Comparison of ENCODE assay signal across 10 cellular contexts in genomic region chr12:102955926-102956737, GRCh38. TPM values are rescaled to one million over a fixed set of nuclear protein-coding genes. Genes with fewer than 3 reads are reported as not detected.
DNase-seq lines count a peak whose midpoint lies in the region; TF ChIP-seq lines count a peak whose summit lies in the region.
"Had no signal": no experiment of that assay in that cellular context is flagged by ENCODE, and none has a peak within 500 bp of the region (broad histone marks: within the 10 kb centered on the region; RNA-seq: fewer than 3 reads in every experiment).

No MANE protein-coding gene starts in this region.

- peaks cover 32% of the 10 kb centered on the region for H3K4me1 Mint-ChIP-seq in nephron progenitor cell

- H3K27me3 ChIP-seq in dorsolateral prefrontal cortex (peaks cover 0 to 88% (median 40%) of the 10 kb centered on the region in 45 donors), HAP-1 (ENCODE audit: low read depth) (peaks cover 24% of the 10 kb centered on the region)

- peak overlapping the region in 33 of 59 donors; percentile 2 to 93 (median 62) for H3K27ac ChIP-seq in dorsolateral prefrontal cortex

- in situ Hi-C loops in HAP-1 (cut with MboI; ENCODE audit: low sequenced_read_pairs): no loop called here

- DNase-seq in GM03348 (ENCODE audit: low spot score) (peak; percentile 33), NCI-H146 treated with DMSO at 0.1 percent for 48 hours (lab: John Stamatoyannopoulos, UW; ENCODE audit: unreplicated experiment) (peak; percentile 65), dorsolateral prefrontal cortex (peak in 3 of 10 donors; percentile 34 to 63 (median 53)), nephron progenitor cell (peak; percentile 57), glomerular visceral epithelial cell (ENCODE audit: extremely low spot score) (no peak), cerebellar cortex (ENCODE audit: low spot score) (no peak), KG1 (lab: John Stamatoyannopoulos, UW) (no peak), HAP-1 (ENCODE audit: low spot score in 2 of 2) (no peak)

- no peak overlapping the region for H3K27ac Mint-ChIP-seq in nephron progenitor cell

- H3K4me1 ChIP-seq in HAP-1: no peaks in the 10 kb centered on the region

- no peaks in the 10 kb centered on the region for H3K9me3 ChIP-seq in HAP-1

- peaks cover 3% of the 10 kb centered on the region for H3K9me3 Mint-ChIP-seq in nephron progenitor cell

- H3K4me3 Mint-ChIP-seq in nephron progenitor cell: peak overlapping the region; percentile 86

- intact Hi-C loops in dorsolateral prefrontal cortex (cut with DNase I): no loop called here

- peaks cover 100% of the 10 kb centered on the region for H3K27me3 Mint-ChIP-seq in nephron progenitor cell (ENCODE audit: low read depth, poor library complexity)

- H3K4me3 ChIP-seq in dorsolateral prefrontal cortex (peak overlapping the region in 49 of 59 donors; percentile 15 to 73 (median 59)), HAP-1 (no peak overlapping the region)

- no peak for TF ChIP-seq CTCF in dorsolateral prefrontal cortex (IDR thresholded peaks at IDR 0.05 in 54 of 56, conservative IDR thresholded peaks at IDR 0.05 in 2 of 56; ENCODE audit: low read depth in 1 of 56, partially characterized antibody in 56 of 56)
- TF ChIP-seq CTCF in nephron progenitor cell (IDR thresholded peaks at IDR 0.05): no peak

- H3K36me3 ChIP-seq in HAP-1 (replicated peaks): no peaks in the 10 kb centered on the region

- H3K36me3 Mint-ChIP-seq in nephron progenitor cell (ENCODE audit: low read depth): no peaks in the 10 kb centered on the region

RNA-seq across cellular contexts. Expression of gene ASCL1, which starts 1.3 kb away (rescaled TPM):
- 10 to 100 TPM in 82 of 120 experiments, 1 to 10 TPM in 38; 4.4 to 31.2 (median 11.2) TPM for total RNA-seq in dorsolateral prefrontal cortex
- total RNA-seq: dermis microvascular lymphatic vessel endothelial cell, HT-29 had no signal

RNA-seq across cellular contexts. Expression of gene PAH, which starts 39.1 kb away (rescaled TPM):
- 10 to 100 TPM in 39 of 120 experiments, 1 to 10 TPM in 81; 1.6 to 20.7 (median 7.8) TPM for total RNA-seq in dorsolateral prefrontal cortex
- total RNA-seq: dermis microvascular lymphatic vessel endothelial cell, HT-29 had no signal

Comparison
In these comparisons a context has a peak if more than half of its experiments do, and no peak if none do; other contexts are left out.
1. DNase-seq: peak in GM03348 (single experiment), NCI-H146 treated with DMSO at 0.1 percent for 48 hours (single experiment) and nephron progenitor cell (single experiment); none in glomerular visceral epithelial cell (single experiment), cerebellar cortex (single experiment), KG1 (single experiment) and HAP-1 (0 of 2).